9 cellular contexts compared by ENCODE assay signal in the genomic region with DNA sequence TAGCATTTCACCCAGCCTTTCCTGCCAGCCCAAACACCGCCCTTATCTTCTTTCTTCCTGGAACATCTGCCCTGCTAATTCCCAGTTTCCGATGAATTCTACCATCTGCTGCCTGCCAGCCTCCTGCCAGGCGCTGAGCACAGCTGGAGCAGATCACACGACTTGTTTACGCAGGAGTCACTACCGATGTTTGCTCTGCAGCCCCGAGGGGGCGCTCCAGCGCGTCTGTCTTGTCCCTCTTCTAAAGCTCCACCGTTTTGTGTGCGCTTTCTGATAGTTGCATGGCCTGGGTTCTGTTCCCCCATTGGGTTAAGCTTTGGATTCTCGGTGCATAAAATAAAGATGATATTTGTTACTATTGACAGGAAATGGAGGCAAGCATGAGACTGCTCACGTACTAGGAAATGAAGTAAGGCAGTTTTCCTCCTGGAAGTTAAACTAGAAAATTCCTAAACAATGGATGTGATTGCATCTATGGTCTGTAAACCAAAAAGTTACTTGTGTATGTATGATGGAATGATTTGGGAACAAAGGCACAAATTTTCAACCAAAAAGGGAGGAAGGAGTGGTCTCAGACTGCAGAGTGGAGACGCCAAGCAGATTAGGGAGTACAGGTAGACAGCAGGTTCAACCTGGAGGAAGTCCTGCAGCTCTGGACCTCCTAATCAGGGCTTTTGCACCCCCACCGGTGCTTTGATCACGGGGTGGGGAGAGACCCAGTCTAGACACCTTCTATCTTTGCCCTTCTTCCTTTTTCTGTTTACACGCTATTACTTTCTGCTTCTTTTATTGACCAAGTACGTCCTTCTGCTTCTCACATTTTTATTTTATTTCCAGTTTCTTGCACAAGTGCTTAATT. TPM values are rescaled to one million over a fixed set of nuclear protein-coding genes. Genes with fewer than 3 reads are reported as not detected.
DNase-seq lines count a peak whose midpoint lies in the region; ATAC-seq and TF ChIP-seq lines count a peak whose summit lies in the region.
"Had no signal": no experiment of that assay in that cellular context is flagged by ENCODE, and none has a peak within 500 bp of the region (broad histone marks: within the 10 kb centered on the region; RNA-seq: fewer than 3 reads in every experiment).

No MANE protein-coding gene starts in this region.

- H3K27me3 ChIP-seq in CD4-positive, alpha-beta memory T cell (ENCODE audit: insufficient read depth, low read length) = no peaks in the 10 kb centered on the region
- H3K27me3 ChIP-seq in neuronal stem cell (ENCODE audit: control insufficient read depth in 3 of 3, insufficient read depth in 3 of 3, low read depth in 1 of 3, low read length in 3 of 3) = peaks cover 0 to 19% (median 0%) of the 10 kb centered on the region in 3 experiments

- H2BK12ac ChIP-seq in neuronal stem cell (ENCODE audit: low read length) = no peak overlapping the region

- H3K27me3 Mint-ChIP-seq in CD4-positive, alpha-beta memory T cell = no peaks in the 10 kb centered on the region
- H3K27me3 Mint-ChIP-seq in stimulated activated naive CD8-positive, alpha-beta T cell treated with anti-CD3 and anti-CD28 coated beads, Interleukin-15, amount 100 ng/mL, for 72 hours = no peaks in the 10 kb centered on the region

- H3K14ac ChIP-seq in neuronal stem cell (ENCODE audit: low read length) = no peak overlapping the region

- no CpG with 5 or more reads among the region's 19 CpGs for WGBS in neuronal stem cell (ENCODE audit: extremely low coverage in 2 of 2, insufficient read length in 2 of 2, insufficient replicate concordance in 1 of 2), 2 donors

- H3K9ac ChIP-seq in neuronal stem cell (ENCODE audit: low read depth, low read length, poor library complexity) = no peak overlapping the region

- TF ChIP-seq CTCF in RWPE1 (conservative IDR thresholded peaks at IDR 0.05; ENCODE audit: low read depth) (peak; percentile 71), foreskin fibroblast (IDR thresholded peaks at IDR 0.05; ENCODE audit: low read depth, low read length) (peak; percentile 87)

- peak overlapping the region; percentile 70 to 95 (median 84) for H3K4me3 Mint-ChIP-seq in CD4-positive, alpha-beta memory T cell
- H3K4me3 Mint-ChIP-seq in stimulated activated naive CD8-positive, alpha-beta T cell treated with anti-CD3 and anti-CD28 coated beads, Interleukin-15, amount 100 ng/mL, for 72 hours = peak overlapping the region; percentile 85

- H3K4me2 ChIP-seq in neuronal stem cell (ENCODE audit: insufficient read depth, low read length, poor library complexity, severe bottlenecking) = no peak overlapping the region

- no peak overlapping the region for H3K4me3 ChIP-seq in CD4-positive, alpha-beta memory T cell (ENCODE audit: low read length in 2 of 2)
- H3K4me3 ChIP-seq in foreskin fibroblast (ENCODE audit: low read depth in 1 of 2, low read length in 2 of 2) (peak overlapping the region in 1 of 2 donors; percentile 12), neuronal stem cell (ENCODE audit: low read length in 2 of 2) (no peak overlapping the region)
- H3K4me3 ChIP-seq: SK-N-MC had no signal

- H3K4me1 Mint-ChIP-seq in CD4-positive, alpha-beta memory T cell = peaks cover 40 to 75% (median 61%) of the 10 kb centered on the region in 4 donors
- H3K4me1 Mint-ChIP-seq in stimulated activated naive CD8-positive, alpha-beta T cell treated with anti-CD3 and anti-CD28 coated beads, Interleukin-15, amount 100 ng/mL, for 72 hours = peaks cover 86% of the 10 kb centered on the region

- no peak overlapping the region for H2BK120ac ChIP-seq in neuronal stem cell (ENCODE audit: low read depth, low read length)

- peak overlapping the region; percentile 40 to 97 (median 83) for H3K27ac Mint-ChIP-seq in CD4-positive, alpha-beta memory T cell
- peak overlapping the region; percentile 69 to 91 for H3K27ac Mint-ChIP-seq in stimulated activated naive CD8-positive, alpha-beta T cell treated with anti-CD3 and anti-CD28 coated beads, Interleukin-15, amount 100 ng/mL, for 72 hours

- H3K27ac ChIP-seq in CD4-positive, alpha-beta memory T cell (ENCODE audit: low read depth, low read length) = no peak overlapping the region
- H3K27ac ChIP-seq in RWPE1 = no peak overlapping the region
- H3K27ac ChIP-seq in neuronal stem cell (replicated peaks; ENCODE audit: low read length) = no peak overlapping the region
- H3K27ac ChIP-seq: SK-N-MC had no signal

- H2BK15ac ChIP-seq in neuronal stem cell (ENCODE audit: low read length) = no peak overlapping the region

- no peak overlapping the region for H4K8ac ChIP-seq in neuronal stem cell (ENCODE audit: low read depth, low read length)

- no peak overlapping the region for H4K91ac ChIP-seq in neuronal stem cell (ENCODE audit: low read depth, low read length, poor library complexity)

- ATAC-seq in GM21381 (IDR thresholded peaks at IDR 0.05; ENCODE audit: unreplicated experiment) = peak; percentile 36
- peak; percentile 64 for ATAC-seq in stimulated activated naive CD8-positive, alpha-beta T cell treated with anti-CD3 and anti-CD28 coated beads, Interleukin-15, amount 100 ng/mL, for 72 hours

- no peak overlapping the region for H3K4ac ChIP-seq in neuronal stem cell (ENCODE audit: low read length)

- no peaks in the 10 kb centered on the region for H3K9me3 ChIP-seq in CD4-positive, alpha-beta memory T cell (ENCODE audit: control insufficient read depth in 1 of 2, low read length in 2 of 2)
- no peaks in the 10 kb centered on the region for H3K9me3 ChIP-seq in neuronal stem cell (replicated peaks in 1 of 2; ENCODE audit: control insufficient read depth in 2 of 2, insufficient read depth in 1 of 2, low read depth in 1 of 2, low read length in 2 of 2)

- CTCF ChIA-PET in CD4-positive, alpha-beta memory T cell (lab: Charles Lee; ENCODE audit: partially characterized antibody) = interaction anchor here (0.6 to 6.0 kb wide), 39 partner anchors 9 to 592 kb away, joined by 3 to 127 read pairs (median 8); partner anchors contain the start of genes ANKRD16, FBH1, IL15RA and IL2RA
- CTCF ChIA-PET in RWPE1 (lab: Yijun Ruan, JAX) = interaction anchor here (0.5 to 1.7 kb wide), 9 partner anchors 15 to 315 kb away, joined by 3 to 7 read pairs (median 4); partner anchors contain the start of gene IL2RA

- H2BK5ac ChIP-seq in neuronal stem cell (ENCODE audit: low read length) = no peak overlapping the region

- H3K36me3 ChIP-seq in CD4-positive, alpha-beta memory T cell (ENCODE audit: insufficient read depth, low read length) = no peaks in the 10 kb centered on the region
- peaks cover 0 to 4% of the 10 kb centered on the region in 2 donors for H3K36me3 ChIP-seq in neuronal stem cell (replicated peaks in 1 of 2; ENCODE audit: control insufficient read depth in 2 of 2, insufficient read depth in 2 of 2, low read length in 2 of 2)

- H3K4me1 ChIP-seq in CD4-positive, alpha-beta memory T cell (ENCODE audit: insufficient read depth, low read length) = peaks cover 58% of the 10 kb centered on the region
- peaks cover 3 to 5% of the 10 kb centered on the region in 2 donors for H3K4me1 ChIP-seq in neuronal stem cell (ENCODE audit: control insufficient read depth in 2 of 2, insufficient read depth in 1 of 2, low read depth in 1 of 2, low read length in 2 of 2)

- no peak overlapping the region for H3K18ac ChIP-seq in neuronal stem cell (ENCODE audit: low read length)

- H3K36me3 Mint-ChIP-seq in CD4-positive, alpha-beta memory T cell = peaks cover 0 to 11% of the 10 kb centered on the region in 2 donors

- H3K79me1 ChIP-seq in neuronal stem cell (ENCODE audit: low read depth, low read length) = peaks cover 7% of the 10 kb centered on the region

- intact Hi-C loops in CD4-positive, alpha-beta memory T cell (cut with micrococcal nuclease) = loop anchor here (1.0 to 10.0 kb wide), 7 partner anchors 48 to 591 kb away; partner anchors contain the start of genes ANKRD16, GDI2 and PFKFB3

- peak overlapping the region; percentile 67 for H2AFZ ChIP-seq in neuronal stem cell (ENCODE audit: low read length)

- POLR2A ChIA-PET in CD4-positive, alpha-beta memory T cell (lab: Charles Lee; ENCODE audit: partially characterized antibody) = interaction anchor here (0.6 to 5.1 kb wide), 20 partner anchors 13 to 359 kb away, joined by 3 to 74 read pairs (median 6); partner anchors contain the start of genes ANKRD16, FBH1, IL15RA and IL2RA
- POLR2A ChIA-PET in RWPE1 (lab: Yijun Ruan, JAX; ENCODE audit: low non-redundant PET) = no interaction called here

- H3K23ac ChIP-seq in neuronal stem cell (ENCODE audit: low read depth, low read length, poor library complexity) = no peak overlapping the region

- H2AK5ac ChIP-seq in neuronal stem cell (ENCODE audit: low read depth, low read length) = no peak overlapping the region

- DNase-seq in CD4-positive, alpha-beta memory T cell = peak; percentile 81 to 88 (median 83)
- DNase-seq in Kasumi-1 (lab: John Stamatoyannopoulos, UW) (peak; percentile 96 to 97), RWPE1 (ENCODE audit: low spot score) (peak; percentile 44), foreskin fibroblast (peak; percentile 89 to 96), neuronal stem cell (ENCODE audit: low spot score) (peak; percentile 62)
- peak; percentile 94 for DNase-seq in activated effector memory CD4-positive, alpha-beta T cell treated with anti-CD3 and anti-CD28 coated beads, Interleukin-2, amount 50 U/mL, for 16 hours
- DNase-seq in stimulated activated naive CD8-positive, alpha-beta T cell treated with anti-CD3 and anti-CD28 coated beads, Interleukin-15, amount 100 ng/mL, for 72 hours = peak; percentile 85 to 91

- peaks cover 0 to 1% (median 0%) of the 10 kb centered on the region in 8 donors for H3K9me3 Mint-ChIP-seq in CD4-positive, alpha-beta memory T cell
- H3K9me3 Mint-ChIP-seq in stimulated activated naive CD8-positive, alpha-beta T cell treated with anti-CD3 and anti-CD28 coated beads, Interleukin-15, amount 100 ng/mL, for 72 hours = peaks cover 5 to 12% of the 10 kb centered on the region in 2 donors

RNA-seq across cellular contexts. Expression of gene RBM17, which starts 2.2 kb away (rescaled TPM):
- total RNA-seq in CD4-positive, alpha-beta memory T cell = 100 to 1,000 TPM; 117 to 125 TPM
- 100 to 1,000 TPM in 1 of 2 donors, 10 to 100 TPM in 1; 46.3 to 104 TPM for polyA plus RNA-seq in CD4-positive, alpha-beta memory T cell
- 75.9 TPM for polyA plus RNA-seq in neuronal stem cell (2013, experiment 1 of 2)
- polyA plus RNA-seq in neuronal stem cell (2013, experiment 2 of 2) = 76.3 TPM

RNA-seq across cellular contexts. Expression of gene IL2RA, which starts 24.4 kb away (rescaled TPM):
- 10 to 100 TPM; 15.1 to 17.1 TPM for total RNA-seq in CD4-positive, alpha-beta memory T cell
- 10 to 100 TPM; 23.7 to 29.9 TPM for polyA plus RNA-seq in CD4-positive, alpha-beta memory T cell
- polyA plus RNA-seq in neuronal stem cell (2013, experiment 1 of 2) = not detected
- not detected for polyA plus RNA-seq in neuronal stem cell (2013, experiment 2 of 2)

Comparison
In these comparisons a context has a peak if more than half of its experiments do, and no peak if none do; other contexts are left out.
1. DNase-seq: peak in every context shown above with its lines; median percentile 96 in Kasumi-1; 94 in activated effector memory CD4-positive, alpha-beta T cell treated with anti-CD3 and anti-CD28 coated beads, Interleukin-2, amount 50 U/mL, for 16 hours; 92 in foreskin fibroblast; 88 in stimulated activated naive CD8-positive, alpha-beta T cell treated with anti-CD3 and anti-CD28 coated beads, Interleukin-15, amount 100 ng/mL, for 72 hours; 83 in CD4-positive, alpha-beta memory T cell; 62 in neuronal stem cell; 44 in RWPE1.